ENCODE assay signal across 15 cellular contexts in genomic region chr9:16640649-16641048, GRCh38.
A peak's percentile ranks its signal among the peaks of the same experiment; 100 is the strongest.
DNase-seq lines count a peak whose midpoint lies in the region; ATAC-seq and TF ChIP-seq lines count a peak whose summit lies in the region.
"Had no signal": no experiment of that assay in that cellular context is flagged by ENCODE, and none has a peak within 500 bp of the region (broad histone marks: within the 10 kb centered on the region; RNA-seq: fewer than 3 reads in every experiment).

No MANE protein-coding gene starts in this region.

- ATAC-seq in GM18498 (IDR thresholded peaks at IDR 0.05; ENCODE audit: unreplicated experiment) (no peak), GM19351 (IDR thresholded peaks at IDR 0.05; ENCODE audit: unreplicated experiment) (no peak), GM21390 (IDR thresholded peaks at IDR 0.05; ENCODE audit: unreplicated experiment) (no peak)

- TF ChIP-seq CTCF in C4-2B (conservative IDR thresholded peaks at IDR 0.05), result peak; percentile 16; the same call in 1 of the 2 replicates
- TF ChIP-seq CTCF in NB4 (IDR thresholded peaks at IDR 0.05; ENCODE audit: low read depth, low read length), result peak; percentile 16
- no peak for TF ChIP-seq CTCF in endothelial cell (IDR thresholded peaks at IDR 0.05; ENCODE audit: unreplicated experiment)

- no peaks in the 10 kb centered on the region for H3K4me1 Mint-ChIP-seq in endothelial cell (ENCODE audit: unreplicated experiment)

- no peaks in the 10 kb centered on the region for H3K36me3 Mint-ChIP-seq in endothelial cell (ENCODE audit: low read depth, unreplicated experiment)

- no peak overlapping the region for H3K27ac Mint-ChIP-seq in endothelial cell (ENCODE audit: unreplicated experiment)
- H3K27ac Mint-ChIP-seq: activated T-helper 2 cell treated with anti-CD3 and anti-CD28 coated beads, Interferon-gamma antibody, Interleukin-2, Interleukin-4, amounts not matched to agents 10 μg/mL and 5 μg/mL and 100 μg/mL, durations not matched to agents 14 hours and 24 hours and 36 hours had no signal

- no peak for TF ChIP-seq POLR2A in NB4 (IDR thresholded peaks at IDR 0.05; ENCODE audit: extremely low read depth, insufficient read length)

- no peak overlapping the region for H3K4me3 ChIP-seq in NB4 (ENCODE audit: low read depth, low read length)
- H3K4me3 ChIP-seq: ascending aorta, prostate gland had no signal

- no peak overlapping the region for H3K4me3 Mint-ChIP-seq in endothelial cell (ENCODE audit: unreplicated experiment)

- H3K27me3 Mint-ChIP-seq in endothelial cell (ENCODE audit: unreplicated experiment), result no peaks in the 10 kb centered on the region

- no peak overlapping the region for H3K27ac ChIP-seq in C4-2B
- H3K27ac ChIP-seq: ascending aorta, prostate gland had no signal

- DNase-seq in NB4 (ENCODE audit: low read depth) (no peak), dermis blood vessel endothelial cell (peak; percentile 35), myocyte (ENCODE audit: low read depth) (peak; percentile 82), endothelial cell (ENCODE audit: low spot score) (no peak)
- DNase-seq: AML-193; NCI-H187 treated with DMSO at 0.1 percent for 48 hours; stimulated activated CD4-positive, alpha-beta T cell treated with anti-CD3 and anti-CD28 coated beads, Interleukin-4, amount 100 ng/mL, for 24 hours; stimulated activated naive CD4-positive, alpha-beta T cell had no signal

- H3K9me3 Mint-ChIP-seq in endothelial cell (ENCODE audit: unreplicated experiment), result no peaks in the 10 kb centered on the region

Comparison
In these comparisons a context has a peak if more than half of its experiments do, and no peak if none do; other contexts are left out.
1. DNase-seq: peak in dermis blood vessel endothelial cell (single experiment) and myocyte (single experiment); none in NB4 (single experiment) and endothelial cell (single experiment).